In genomic region chrX:34653811-34654210, GRCh38 we compare ENCODE assay signal across 12 cellular contexts. TPM values are rescaled to one million over a fixed set of nuclear protein-coding genes. Genes with fewer than 3 reads are reported as not detected.
DNase-seq lines count a peak whose midpoint lies in the region; ATAC-seq and TF ChIP-seq lines count a peak whose summit lies in the region.
"Had no signal": no experiment of that assay in that cellular context is flagged by ENCODE, and none has a peak within 500 bp of the region (broad histone marks: within the 10 kb centered on the region; RNA-seq: fewer than 3 reads in every experiment).

No MANE protein-coding gene starts in this region.

- in situ Hi-C loops in astrocyte of the cerebellum (cut with HindIII; ENCODE audit: low sequenced_read_pairs), result no loop called here

- ATAC-seq in stimulated activated naive CD8-positive, alpha-beta T cell treated with anti-CD3 and anti-CD28 coated beads, Interleukin-15, amount 100 ng/mL, for 72 hours, result no peak
- ATAC-seq: T-helper 17 cell had no signal

- DNase-seq in H4 (ENCODE audit: low spot score) (peak; percentile 14), astrocyte of the cerebellum (ENCODE audit: low read depth) (no peak), skeletal muscle cell (ENCODE audit: low read depth) (no peak), GOT3 (lab: John Stamatoyannopoulos, UW) (no peak), GM10266 (ENCODE audit: extremely low spot score) (no peak), mesenteric fat pad (ENCODE audit: low spot score) (no peak)
- DNase-seq in stimulated activated naive CD8-positive, alpha-beta T cell treated with anti-CD3 and anti-CD28 coated beads, Interleukin-15, amount 100 ng/mL, for 72 hours, result no peak
- DNase-seq: activated CD8-positive, alpha-beta memory T cell treated with anti-CD3 and anti-CD28 coated beads, Interleukin-2, amount 50 U/mL, for 48 hours; immature natural killer cell; NCI-H69; T-helper 17 cell had no signal

- peaks cover 9% of the 10 kb centered on the region for H3K4me1 Mint-ChIP-seq in stimulated activated naive CD8-positive, alpha-beta T cell treated with anti-CD3 and anti-CD28 coated beads, Interleukin-15, amount 100 ng/mL, for 72 hours
- H3K4me1 Mint-ChIP-seq: T-helper 17 cell had no signal

- H3K4me3 Mint-ChIP-seq in stimulated activated naive CD8-positive, alpha-beta T cell treated with anti-CD3 and anti-CD28 coated beads, Interleukin-15, amount 100 ng/mL, for 72 hours, result no peak overlapping the region
- H3K4me3 Mint-ChIP-seq: immature natural killer cell, T-helper 17 cell had no signal

- H3K27me3 Mint-ChIP-seq in stimulated activated naive CD8-positive, alpha-beta T cell treated with anti-CD3 and anti-CD28 coated beads, Interleukin-15, amount 100 ng/mL, for 72 hours, result peaks cover 31% of the 10 kb centered on the region
- H3K27me3 Mint-ChIP-seq: T-helper 17 cell had no signal

- H3K4me3 ChIP-seq in astrocyte of the cerebellum (ENCODE audit: low read depth, low read length) (peak overlapping the region; percentile 50), iPS-18c (ENCODE audit: insufficient read depth, low read depth, low read length) (peak overlapping the region; percentile 44; the same call in 1 of the 2 replicates), skeletal muscle cell (ENCODE audit: low read depth, low read length) (peak overlapping the region; percentile 62)

- H3K9me3 Mint-ChIP-seq in stimulated activated naive CD8-positive, alpha-beta T cell treated with anti-CD3 and anti-CD28 coated beads, Interleukin-15, amount 100 ng/mL, for 72 hours, result no peaks in the 10 kb centered on the region

- H3K27ac Mint-ChIP-seq in stimulated activated naive CD8-positive, alpha-beta T cell treated with anti-CD3 and anti-CD28 coated beads, Interleukin-15, amount 100 ng/mL, for 72 hours, result no peak overlapping the region
- H3K27ac Mint-ChIP-seq: immature natural killer cell, T-helper 17 cell had no signal

- H3K9me3 ChIP-seq in iPS-18c (ENCODE audit: control insufficient read depth, insufficient read depth, low read length), result no peaks in the 10 kb centered on the region

- no peak for TF ChIP-seq CTCF in astrocyte of the cerebellum (IDR thresholded peaks at IDR 0.05; ENCODE audit: low read depth, low read length, missing control alignments)
- no peak for TF ChIP-seq CTCF in GM10266 (IDR thresholded peaks at IDR 0.05; ENCODE audit: control insufficient read depth, insufficient read depth, low read depth, missing control alignments)

RNA-seq across cellular contexts. Expression of gene TMEM47, which starts 3.3 kb away (rescaled TPM):
- total RNA-seq in H4 (2014; rRNA removed; shearing (Covaris generic)), result 28.3 and 37.8 TPM in 2 replicates
- total RNA-seq in mesenteric fat pad, result 24.5 TPM
- total RNA-seq: T-helper 17 cell had no signal
